Comparison of ENCODE assay signal across 17 cellular contexts in genomic region chr7:37016073-37016878, GRCh38.
DNase-seq lines count a peak whose midpoint lies in the region; TF ChIP-seq lines count a peak whose summit lies in the region.
"Had no signal": no experiment of that assay in that cellular context is flagged by ENCODE, and none has a peak within 500 bp of the region (broad histone marks: within the 10 kb centered on the region; RNA-seq: fewer than 3 reads in every experiment).

No MANE protein-coding gene starts in this region.

- H3K4me3 ChIP-seq in Loucy (ENCODE audit: low read length, poor library complexity, severe bottlenecking) (no peak overlapping the region), neutrophil (ENCODE audit: low read depth in 1 of 2, low read length in 1 of 2) (no peak overlapping the region)
- H3K4me3 ChIP-seq: heart right ventricle, lower lobe of right lung had no signal

- peak; percentile 22 for DNase-seq in GM10248 (ENCODE audit: extremely low spot score)
- no peak for DNase-seq in stimulated activated CD4-positive, alpha-beta T cell treated with anti-CD3 and anti-CD28 coated beads, Interleukin-4, amount 100 ng/mL, for 4 hours
- no peak for DNase-seq in GM13976 (ENCODE audit: low spot score)
- DNase-seq in NCI-H1417 (lab: John Stamatoyannopoulos, UW) = no peak
- no peak for DNase-seq in NCI-H2196 (lab: John Stamatoyannopoulos, UW; ENCODE audit: unreplicated experiment)
- DNase-seq: activated naive CD8-positive, alpha-beta T cell treated with anti-CD3 and anti-CD28 coated beads, Interleukin-2, amount 10 ng/mL, durations not matched to agents 7 days and 5 days; cortex of kidney; heart right ventricle; lower lobe of right lung; NCI-H1417 treated with DMSO at 0.1 percent for 48 hours; NCI-H524 treated with DMSO at 0.1 percent for 48 hours; right cardiac atrium; T1000 had no signal

- H3K79me2 ChIP-seq in Loucy (ENCODE audit: insufficient read depth, low read length) = no peaks in the 10 kb centered on the region; the same call in 1 of the 2 replicates

- H3K27me3 ChIP-seq in Loucy (ENCODE audit: insufficient read depth, low read length, poor library complexity, severe bottlenecking) (no peaks in the 10 kb centered on the region), neutrophil (no peaks in the 10 kb centered on the region)
- H3K27me3 ChIP-seq: heart right ventricle had no signal

- POLR2A ChIA-PET in GM10248 (lab: Yijun Ruan, JAX) = no interaction called here

- no peaks in the 10 kb centered on the region for H3K27me3 Mint-ChIP-seq in dendritic cell treated with granulocyte-macrophage colony-stimulating factor and Interleukin-4, amounts not matched to agents 40 ng/mL and 50 ng/mL, for 4 days
- H3K27me3 Mint-ChIP-seq: activated naive CD8-positive, alpha-beta T cell treated with anti-CD3 and anti-CD28 coated beads, Interleukin-2, amount 10 ng/mL, durations not matched to agents 7 days and 5 days had no signal

- H3K36me3 ChIP-seq in Loucy (ENCODE audit: insufficient read depth, low read length) (peaks cover 28% of the 10 kb centered on the region; the same call in 1 of the 2 replicates), neutrophil (peaks cover 20% of the 10 kb centered on the region)

- CTCF ChIA-PET in GM10248 (lab: Yijun Ruan, JAX) = interaction anchor here (0.7 to 3.5 kb wide), 7 partner anchors 13 to 166 kb away, joined by 3 to 25 read pairs (median 3); no protein-coding TSS in a partner anchor

- peaks cover 28% of the 10 kb centered on the region for H3K36me3 Mint-ChIP-seq in dendritic cell treated with granulocyte-macrophage colony-stimulating factor and Interleukin-4, amounts not matched to agents 40 ng/mL and 50 ng/mL, for 4 days (ENCODE audit: low read depth)

- peak overlapping the region; percentile 50 for H3K27ac ChIP-seq in neutrophil
- H3K27ac ChIP-seq: heart right ventricle, lower lobe of right lung had no signal

- no peaks in the 10 kb centered on the region for H3K9me3 Mint-ChIP-seq in dendritic cell treated with granulocyte-macrophage colony-stimulating factor and Interleukin-4, amounts not matched to agents 40 ng/mL and 50 ng/mL, for 4 days
- H3K9me3 Mint-ChIP-seq: activated naive CD8-positive, alpha-beta T cell treated with anti-CD3 and anti-CD28 coated beads, Interleukin-2, amount 10 ng/mL, durations not matched to agents 7 days and 5 days; activated T-helper 1 cell treated with anti-CD3 and anti-CD28 coated beads, Interleukin-12 subunit alpha, Interleukin-12 subunit beta, Interleukin-2, Interleukin-4 antibody, amounts not matched to agents 30 ng/mL and 10 ng/mL and 1 ng/mL, durations not matched to agents 14 hours and 24 hours and 36 hours had no signal

- peaks cover 28% of the 10 kb centered on the region for H3K4me1 Mint-ChIP-seq in dendritic cell treated with granulocyte-macrophage colony-stimulating factor and Interleukin-4, amounts not matched to agents 40 ng/mL and 50 ng/mL, for 4 days (ENCODE audit: low read depth)

- H3K27ac Mint-ChIP-seq in dendritic cell treated with granulocyte-macrophage colony-stimulating factor and Interleukin-4, amounts not matched to agents 40 ng/mL and 50 ng/mL, for 4 days = peak overlapping the region; percentile 28
- H3K27ac Mint-ChIP-seq: activated naive CD8-positive, alpha-beta T cell treated with anti-CD3 and anti-CD28 coated beads, Interleukin-2, amount 10 ng/mL, durations not matched to agents 7 days and 5 days; activated T-helper 1 cell treated with anti-CD3 and anti-CD28 coated beads, Interleukin-12 subunit alpha, Interleukin-12 subunit beta, Interleukin-2, Interleukin-4 antibody, amounts not matched to agents 30 ng/mL and 10 ng/mL and 1 ng/mL, durations not matched to agents 14 hours and 24 hours and 36 hours had no signal

- H3K9me3 ChIP-seq in Loucy (ENCODE audit: insufficient read depth, low read depth, low read length) = no peaks in the 10 kb centered on the region
- H3K9me3 ChIP-seq in neutrophil = no peaks in the 10 kb centered on the region
- H3K9me3 ChIP-seq: lower lobe of right lung had no signal

- TF ChIP-seq CTCF in GM10248 (IDR thresholded peaks at IDR 0.05; ENCODE audit: control extremely low read depth, extremely low read depth, low read depth, missing control alignments) (no peak), Loucy (conservative IDR thresholded peaks at IDR 0.05; ENCODE audit: low read length) (no peak), neutrophil (IDR thresholded peaks at IDR 0.05) (no peak), GM13976 (IDR thresholded peaks at IDR 0.05; ENCODE audit: borderline replicate concordance, control extremely low read depth, extremely low read depth, insufficient read depth, missing control alignments) (no peak)

- no peak overlapping the region for H3K9ac ChIP-seq in Loucy (ENCODE audit: low read depth, low read length, poor library complexity, severe bottlenecking)

- no peak overlapping the region for H3K4me3 Mint-ChIP-seq in dendritic cell treated with granulocyte-macrophage colony-stimulating factor and Interleukin-4, amounts not matched to agents 40 ng/mL and 50 ng/mL, for 4 days
- H3K4me3 Mint-ChIP-seq: activated naive CD8-positive, alpha-beta T cell treated with anti-CD3 and anti-CD28 coated beads, Interleukin-2, amount 10 ng/mL, durations not matched to agents 7 days and 5 days; activated T-helper 1 cell treated with anti-CD3 and anti-CD28 coated beads, Interleukin-12 subunit alpha, Interleukin-12 subunit beta, Interleukin-2, Interleukin-4 antibody, amounts not matched to agents 30 ng/mL and 10 ng/mL and 1 ng/mL, durations not matched to agents 14 hours and 24 hours and 36 hours had no signal

- peaks cover 6% of the 10 kb centered on the region for H4K20me1 ChIP-seq in Loucy (ENCODE audit: insufficient read depth, low read length, poor library complexity, severe bottlenecking)

- in situ Hi-C loops in GM13976 (cut with MboI; ENCODE audit: low sequenced_read_pairs, unreplicated experiment) = no loop called here

- no peaks in the 10 kb centered on the region for H3K9me2 ChIP-seq in Loucy (replicated peaks; ENCODE audit: low read depth, low read length)

- H3K4me2 ChIP-seq in Loucy (ENCODE audit: low read depth, low read length, poor library complexity, severe bottlenecking) = peak overlapping the region; percentile 0

- no peak overlapping the region for H2AFZ ChIP-seq in Loucy (ENCODE audit: low read length)

- H3K4me1 ChIP-seq in Loucy (ENCODE audit: insufficient read depth, low read length, poor library complexity, severe bottlenecking) = peaks cover 9% of the 10 kb centered on the region
- H3K4me1 ChIP-seq in neutrophil (ENCODE audit: control insufficient read depth in 1 of 2, insufficient read depth in 1 of 2, low read depth in 1 of 2, low read length in 1 of 2) = peaks cover 0 to 16% of the 10 kb centered on the region in 2 experiments

- intact Hi-C loops in dendritic cell treated with granulocyte-macrophage colony-stimulating factor and Interleukin-4, amounts not matched to agents 40 ng/mL and 50 ng/mL, for 4 days (cut with micrococcal nuclease) = no loop called here

- H3F3A ChIP-seq in Loucy (ENCODE audit: low read depth) = no peaks in the 10 kb centered on the region
